ENCODE assay signal across 12 cellular contexts in the genomic region with DNA sequence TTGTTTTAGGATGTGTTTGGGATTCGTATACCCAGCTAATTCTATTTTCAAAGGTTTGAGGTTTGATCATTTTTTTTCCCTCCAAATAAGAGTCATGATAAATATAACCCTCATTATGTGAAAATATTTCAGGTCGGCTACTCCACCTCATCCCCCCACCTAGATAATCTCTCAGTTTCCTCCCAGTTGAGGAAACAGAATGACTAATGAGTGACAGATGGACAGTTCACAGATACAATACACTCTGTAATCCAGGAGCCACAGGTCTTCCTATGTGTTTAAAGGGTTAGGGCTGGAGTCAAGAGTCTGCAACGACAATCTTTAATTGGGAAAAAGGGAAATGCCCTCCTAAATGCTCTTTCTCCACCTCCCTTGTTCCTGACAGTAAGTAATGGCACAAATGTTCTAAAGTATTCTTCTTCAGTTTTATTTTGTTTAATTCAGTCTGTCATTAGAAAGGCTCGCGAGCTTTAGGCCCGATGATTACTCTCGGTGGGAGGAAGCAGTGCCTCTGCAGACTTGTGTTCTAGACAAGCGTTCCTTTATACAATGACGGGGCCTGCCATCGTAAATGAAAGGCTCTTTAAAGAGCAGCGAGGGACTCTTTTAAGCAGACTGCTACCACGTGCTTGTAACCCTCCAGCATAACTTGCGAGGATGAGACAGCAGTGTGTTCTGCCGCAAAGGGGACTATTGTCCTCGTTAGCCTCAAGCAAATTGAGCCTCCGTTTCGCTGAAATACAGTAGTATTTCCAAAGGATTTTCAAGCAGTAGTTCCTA.
A peak's percentile ranks its signal among the peaks of the same experiment; 100 is the strongest.
DNase-seq lines count a peak whose midpoint lies in the region; ATAC-seq and TF ChIP-seq lines count a peak whose summit lies in the region.
"Had no signal": no experiment of that assay in that cellular context is flagged by ENCODE, and none has a peak within 500 bp of the region (broad histone marks: within the 10 kb centered on the region; RNA-seq: fewer than 3 reads in every experiment).

No MANE protein-coding gene starts in this region.

- H3K36me3 ChIP-seq in cardiac muscle cell (no peaks in the 10 kb centered on the region), OCI-LY1 (ENCODE audit: insufficient read depth, low read length) (peaks cover 80% of the 10 kb centered on the region), right atrium auricular region (no peaks in the 10 kb centered on the region), subcutaneous abdominal adipose tissue (ENCODE audit: control insufficient read depth in 5 of 5, insufficient read depth in 5 of 5, low read length in 5 of 5) (peaks cover 0 to 3% (median 0%) of the 10 kb centered on the region in 5 donors), ascending aorta (no peaks in the 10 kb centered on the region)

- H3K4me2 ChIP-seq in OCI-LY1 (ENCODE audit: low read length), result no peak overlapping the region

- H3K36me3 Mint-ChIP-seq in naive thymus-derived CD8-positive, alpha-beta T cell, result no peaks in the 10 kb centered on the region
- H3K36me3 Mint-ChIP-seq: natural killer cell had no signal

- H3K9me2 ChIP-seq in OCI-LY1 (ENCODE audit: low read depth, low read length), result no peaks in the 10 kb centered on the region

- H4K20me1 ChIP-seq in OCI-LY1 (ENCODE audit: insufficient read depth, low read length), result no peaks in the 10 kb centered on the region

- H3K9ac ChIP-seq in OCI-LY1 (ENCODE audit: low read length) (no peak overlapping the region), subcutaneous abdominal adipose tissue (ENCODE audit: low read length in 5 of 5) (no peak overlapping the region)

- intact Hi-C loops in Right ventricle myocardium superior (cut with DNase I) (no loop called here), ascending aorta (cut with DNase I) (no loop called here)

- no peak overlapping the region for H3K4me3 ChIP-seq in cardiac muscle cell
- no peak overlapping the region for H3K4me3 ChIP-seq in OCI-LY1 (ENCODE audit: low read depth, low read length, poor library complexity, severe bottlenecking)
- H3K4me3 ChIP-seq in right atrium auricular region, result no peak overlapping the region
- no peak overlapping the region for H3K4me3 ChIP-seq in subcutaneous abdominal adipose tissue (ENCODE audit: low read depth in 1 of 5, low read length in 5 of 5)
- no peak overlapping the region for H3K4me3 ChIP-seq in ascending aorta

- peaks cover 0 to 17% (median 0%) of the 10 kb centered on the region in 4 donors for H3K4me1 Mint-ChIP-seq in naive thymus-derived CD8-positive, alpha-beta T cell

- no peak for ATAC-seq in Right ventricle myocardium superior (ENCODE audit: poor library complexity)
- ATAC-seq in naive thymus-derived CD8-positive, alpha-beta T cell, result no peak
- ATAC-seq: natural killer cell had no signal

- POLR2A ChIA-PET in naive thymus-derived CD8-positive, alpha-beta T cell (lab: Charles Lee), result no interaction called here

- H3F3A ChIP-seq in OCI-LY1 (ENCODE audit: insufficient read depth, low read length), result no peaks in the 10 kb centered on the region

- H3K9me3 ChIP-seq in cardiac muscle cell (ENCODE audit: low read depth) (no peaks in the 10 kb centered on the region), OCI-LY1 (ENCODE audit: low read length) (no peaks in the 10 kb centered on the region), right atrium auricular region (no peaks in the 10 kb centered on the region), subcutaneous abdominal adipose tissue (ENCODE audit: control insufficient read depth in 5 of 5, low read length in 5 of 5) (no peaks in the 10 kb centered on the region), ascending aorta (no peaks in the 10 kb centered on the region)

- H3K9me3 Mint-ChIP-seq in naive thymus-derived CD8-positive, alpha-beta T cell, result no peaks in the 10 kb centered on the region
- H3K9me3 Mint-ChIP-seq: natural killer cell had no signal

- TF ChIP-seq CTCF in cardiac muscle cell (IDR thresholded peaks at IDR 0.05; ENCODE audit: low read depth, low read length), result no peak
- TF ChIP-seq CTCF in OCI-LY1 (IDR thresholded peaks at IDR 0.05; ENCODE audit: low read length), result no peak
- TF ChIP-seq CTCF in right atrium auricular region (IDR thresholded peaks at IDR 0.05), result no peak
- no peak for TF ChIP-seq CTCF in ascending aorta (IDR thresholded peaks at IDR 0.05)

- H3K79me2 ChIP-seq in OCI-LY1 (ENCODE audit: insufficient read depth, low read length), result peaks cover 63% of the 10 kb centered on the region

- H3K27ac ChIP-seq in cardiac muscle cell (peak overlapping the region; percentile 46), OCI-LY1 (ENCODE audit: low read depth, low read length, poor library complexity, severe bottlenecking) (peak overlapping the region; percentile 10), right atrium auricular region (peak overlapping the region; percentile 28 to 34), subcutaneous abdominal adipose tissue (ENCODE audit: low read depth, low read length) (peak overlapping the region; percentile 75), ascending aorta (no peak overlapping the region)
- H3K27ac ChIP-seq: epithelial cell of prostate had no signal

- no peak overlapping the region for H2AFZ ChIP-seq in OCI-LY1 (ENCODE audit: low read length)

- H3K27me3 ChIP-seq in cardiac muscle cell, result no peaks in the 10 kb centered on the region
- H3K27me3 ChIP-seq in OCI-LY1 (ENCODE audit: insufficient read depth, low read length), result no peaks in the 10 kb centered on the region
- H3K27me3 ChIP-seq in right atrium auricular region, result no peaks in the 10 kb centered on the region
- no peaks in the 10 kb centered on the region for H3K27me3 ChIP-seq in subcutaneous abdominal adipose tissue (ENCODE audit: control insufficient read depth in 5 of 5, insufficient read depth in 4 of 5, low read length in 5 of 5)
- no peaks in the 10 kb centered on the region for H3K27me3 ChIP-seq in ascending aorta

- H3K27ac Mint-ChIP-seq in naive thymus-derived CD8-positive, alpha-beta T cell, result no peak overlapping the region
- H3K27ac Mint-ChIP-seq: natural killer cell had no signal

- peaks cover 0 to 5% (median 2%) of the 10 kb centered on the region in 5 donors for H3K27me3 Mint-ChIP-seq in naive thymus-derived CD8-positive, alpha-beta T cell

- no peak overlapping the region for H3K4me3 Mint-ChIP-seq in naive thymus-derived CD8-positive, alpha-beta T cell
- H3K4me3 Mint-ChIP-seq: natural killer cell had no signal

- H3K4me1 ChIP-seq in cardiac muscle cell (ENCODE audit: low read depth) (peaks cover 30% of the 10 kb centered on the region), OCI-LY1 (ENCODE audit: insufficient read depth, low read length, severe bottlenecking) (peaks cover 58% of the 10 kb centered on the region), right atrium auricular region (peaks cover 0 to 38% of the 10 kb centered on the region in 2 donors), subcutaneous abdominal adipose tissue (ENCODE audit: control insufficient read depth in 5 of 5, insufficient read depth in 5 of 5, low read length in 5 of 5) (peaks cover 3 to 62% (median 7%) of the 10 kb centered on the region in 5 donors), ascending aorta (peaks cover 0 to 40% of the 10 kb centered on the region in 2 donors)

- DNase-seq in cardiac muscle cell (ENCODE audit: low read depth in 1 of 2, low spot score in 1 of 2), result no peak
- DNase-seq in Right ventricle myocardium superior, result no peak
- no peak for DNase-seq in right atrium auricular region (ENCODE audit: low spot score)
- no peak for DNase-seq in central memory CD4-positive, alpha-beta T cell
- DNase-seq in naive thymus-derived CD8-positive, alpha-beta T cell, result no peak
- no peak for DNase-seq in ascending aorta (ENCODE audit: low spot score in 2 of 2)
- DNase-seq: activated T-cell treated with anti-CD3 and anti-CD28 coated beads for 4 hours, DMS53, natural killer cell had no signal

Comparison
In these comparisons a context has a peak if more than half of its experiments do, and no peak if none do; other contexts are left out.
1. H3K27ac ChIP-seq: peak in cardiac muscle cell (single experiment), OCI-LY1 (single experiment), right atrium auricular region (2 of 2) and subcutaneous abdominal adipose tissue (single experiment); none in ascending aorta (0 of 2).